In genomic region chr5:176810687-176811501, GRCh38 we compare ENCODE assay signal across 8 cellular contexts. TPM values are rescaled to one million over a fixed set of nuclear protein-coding genes. Genes with fewer than 3 reads are reported as not detected.
DNase-seq lines count a peak whose midpoint lies in the region; ATAC-seq and TF ChIP-seq lines count a peak whose summit lies in the region.

No MANE protein-coding gene starts in this region.

- TF ChIP-seq CTCF in osteocyte (IDR thresholded peaks at IDR 0.05) (no peak), ascending aorta (IDR thresholded peaks at IDR 0.05) (no peak)

- H3K27ac ChIP-seq in effector memory CD4-positive, alpha-beta T cell (ENCODE audit: insufficient read depth, low read length, poor library complexity, severe bottlenecking), result no peak overlapping the region
- no peak overlapping the region for H3K27ac ChIP-seq in ascending aorta

- DNase-seq in Caki2 (ENCODE audit: low read depth) (peak; percentile 39), NAMALWA (ENCODE audit: low spot score) (peak; percentile 24), osteocyte (ENCODE audit: extremely low spot score, unreplicated experiment) (no peak), ecto neural progenitor cell (ENCODE audit: low spot score) (no peak), GOT3 (lab: John Stamatoyannopoulos, UW) (no peak), ascending aorta (ENCODE audit: low spot score in 2 of 2) (no peak)
- no peak for DNase-seq in effector memory CD4-positive, alpha-beta T cell

- H3K36me3 Mint-ChIP-seq in osteocyte (ENCODE audit: unreplicated experiment), result no peaks in the 10 kb centered on the region

- H3K27ac Mint-ChIP-seq in osteocyte (ENCODE audit: unreplicated experiment), result no peak overlapping the region

- in situ Hi-C loops in Caki2 (cut with HindIII; ENCODE audit: low pct_unique_long_range_greater_than_20kb, low sequenced_read_pairs), result no loop called here

- no peaks in the 10 kb centered on the region for H3K9me3 Mint-ChIP-seq in osteocyte (ENCODE audit: unreplicated experiment)

- peaks cover 10% of the 10 kb centered on the region for H3K4me1 Mint-ChIP-seq in osteocyte (ENCODE audit: unreplicated experiment)

- no peaks in the 10 kb centered on the region for H3K9me3 ChIP-seq in effector memory CD4-positive, alpha-beta T cell (ENCODE audit: control insufficient read depth, low read length)
- H3K9me3 ChIP-seq in ascending aorta, result no peaks in the 10 kb centered on the region

- H3K4me3 ChIP-seq in effector memory CD4-positive, alpha-beta T cell (ENCODE audit: insufficient read depth, low read depth, low read length, poor library complexity, severe bottlenecking), result peak overlapping the region; percentile 49
- peak overlapping the region in 1 of 2 donors; percentile 48 for H3K4me3 ChIP-seq in ascending aorta

- H3K27me3 Mint-ChIP-seq in osteocyte (ENCODE audit: unreplicated experiment), result peaks cover 65% of the 10 kb centered on the region

- intact Hi-C loops in ascending aorta (cut with DNase I), result no loop called here

- H3K4me3 Mint-ChIP-seq in osteocyte (ENCODE audit: unreplicated experiment), result peak overlapping the region; percentile 56

- H3K27me3 ChIP-seq in effector memory CD4-positive, alpha-beta T cell (replicated peaks; ENCODE audit: control insufficient read depth, insufficient read depth, low read length, poor library complexity, severe bottlenecking), result peaks cover 36% of the 10 kb centered on the region
- peaks cover 4% of the 10 kb centered on the region for H3K27me3 ChIP-seq in ascending aorta

- peaks cover 14% of the 10 kb centered on the region for H3K4me1 ChIP-seq in effector memory CD4-positive, alpha-beta T cell (ENCODE audit: control insufficient read depth, insufficient read depth, low read length, poor library complexity, severe bottlenecking)
- H3K4me1 ChIP-seq in ascending aorta, result no peaks in the 10 kb centered on the region

- H3K36me3 ChIP-seq in effector memory CD4-positive, alpha-beta T cell (ENCODE audit: control insufficient read depth, insufficient read depth, low read length), result no peaks in the 10 kb centered on the region
- H3K36me3 ChIP-seq in ascending aorta, result no peaks in the 10 kb centered on the region

- ATAC-seq in GM18517 (IDR thresholded peaks at IDR 0.05; ENCODE audit: unreplicated experiment), result no peak

RNA-seq across cellular contexts. Expression of gene UNC5A, which starts 0.5 kb away (rescaled TPM):
- total RNA-seq in Caki2 (2014; rRNA removed; shearing (Covaris generic); ENCODE audit: low replicate concordance), result 4.1 and 6.8 TPM in 2 replicates
- total RNA-seq in osteocyte (not detected in 2 replicates), ascending aorta (not detected)

Comparison
In these comparisons a context has a peak if more than half of its experiments do, and no peak if none do; other contexts are left out.
1. DNase-seq: peak in Caki2 (single experiment) and NAMALWA (single experiment); none in effector memory CD4-positive, alpha-beta T cell (0 of 3), osteocyte (single experiment), ecto neural progenitor cell (single experiment), GOT3 (single experiment) and ascending aorta (0 of 2).